In genomic region chr22:23696326-23696851, GRCh38 we compare ENCODE assay signal across 8 cellular contexts. TPM values are rescaled to one million over a fixed set of nuclear protein-coding genes. Genes with fewer than 3 reads are reported as not detected.
DNase-seq lines count a peak whose midpoint lies in the region; ATAC-seq, FAIRE-seq and TF ChIP-seq lines count a peak whose summit lies in the region.

No MANE protein-coding gene starts in this region.

- no peak overlapping the region for H2AK5ac ChIP-seq in mesenchymal stem cell (ENCODE audit: low read length, severe bottlenecking)

- H3K9ac ChIP-seq in mesenchymal stem cell (ENCODE audit: low read length): no peak overlapping the region

- no peaks in the 10 kb centered on the region for H3K9me3 ChIP-seq in mesenchymal stem cell (ENCODE audit: control insufficient read depth, low read length)

- TF ChIP-seq CTCF in fibroblast of pulmonary artery (IDR thresholded peaks at IDR 0.05; ENCODE audit: low read length, missing control alignments): no peak

- H2BK120ac ChIP-seq in mesenchymal stem cell (ENCODE audit: low read depth, low read length): no peak overlapping the region

- no peak overlapping the region for H3K23ac ChIP-seq in mesenchymal stem cell (ENCODE audit: low read length in 2 of 2)

- H3K4me3 ChIP-seq in fibroblast of pulmonary artery (replicated peaks; ENCODE audit: low read depth, low read length) (no peak overlapping the region), mesenchymal stem cell (ENCODE audit: insufficient read depth in 1 of 2, low read depth in 1 of 2, low read length in 2 of 2) (no peak overlapping the region)

- no peak overlapping the region for H3K27ac ChIP-seq in mesenchymal stem cell (ENCODE audit: low read length, poor library complexity, severe bottlenecking)

- H4K8ac ChIP-seq in mesenchymal stem cell (ENCODE audit: low read length): no peak overlapping the region

- H3K14ac ChIP-seq in mesenchymal stem cell (ENCODE audit: low read length in 2 of 2): no peak overlapping the region

- peaks cover 3% of the 10 kb centered on the region for H3K4me1 ChIP-seq in mesenchymal stem cell (ENCODE audit: control insufficient read depth, insufficient read depth, low read depth, low read length)

- H2BK5ac ChIP-seq in mesenchymal stem cell (ENCODE audit: low read depth, low read length, poor library complexity, severe bottlenecking): no peak overlapping the region

- DNase-seq in activated CD4-positive, alpha-beta T cell treated with anti-CD3 and anti-CD28 coated beads, Interleukin-2, amount 50 U/mL, for 48 hours: peak; percentile 75 to 80
- DNase-seq in fibroblast of pulmonary artery (ENCODE audit: low read depth) (peak; percentile 70), mesenchymal stem cell (no peak), iPS-NIHi7 (ENCODE audit: extremely low spot score) (no peak), HTR-8/SVneo (ENCODE audit: insufficient read length, low spot score) (no peak)
- peak; percentile 44 to 57 for DNase-seq in stimulated activated CD8-positive, alpha-beta memory T cell treated with anti-CD3 and anti-CD28 coated beads, Interleukin-2, amount 100 ng/mL, for 1 hour (ENCODE audit: low read depth in 2 of 2)

- no peak overlapping the region for H2BK12ac ChIP-seq in mesenchymal stem cell (ENCODE audit: low read length in 2 of 2)

- peaks cover 5% of the 10 kb centered on the region for H3K79me1 ChIP-seq in mesenchymal stem cell (replicated peaks; ENCODE audit: low read length, poor library complexity, severe bottlenecking)

- no peak overlapping the region for H4K91ac ChIP-seq in mesenchymal stem cell (ENCODE audit: low read length)

- FAIRE-seq in HTR-8/SVneo (lab: Jason Lieb, UNC): no peak

- H3K4ac ChIP-seq in mesenchymal stem cell (ENCODE audit: low read depth in 1 of 2, low read length in 2 of 2): no peak overlapping the region

- peaks cover 55 to 57% of the 10 kb centered on the region in 2 experiments for H3K36me3 ChIP-seq in mesenchymal stem cell (ENCODE audit: control insufficient read depth in 1 of 2, insufficient read depth in 2 of 2, low read depth in 1 of 2, low read length in 2 of 2)

- no peaks in the 10 kb centered on the region for H3K27me3 ChIP-seq in mesenchymal stem cell (ENCODE audit: control insufficient read depth in 1 of 2, insufficient read depth in 1 of 2, low read length in 2 of 2)

- no peak overlapping the region for H3K18ac ChIP-seq in mesenchymal stem cell (ENCODE audit: low read depth in 1 of 2, low read length in 2 of 2)

- no peak overlapping the region for H2AFZ ChIP-seq in mesenchymal stem cell (ENCODE audit: low read depth, low read length)

- H3K4me2 ChIP-seq in mesenchymal stem cell (ENCODE audit: low read length, poor library complexity, severe bottlenecking): no peak overlapping the region

- ATAC-seq in GM18873 (IDR thresholded peaks at IDR 0.05; ENCODE audit: low FRiP score, unreplicated experiment) (peak; percentile 75), HG03175 (IDR thresholded peaks at IDR 0.05; ENCODE audit: unreplicated experiment) (peak; percentile 78)

- WGBS in mesenchymal stem cell: 95% methylated on average over 13 of the region's 13 CpGs

- H2BK15ac ChIP-seq in mesenchymal stem cell (ENCODE audit: low read depth, poor library complexity, severe bottlenecking): no peak overlapping the region

RNA-seq across cellular contexts. Expression of gene RGL4, which starts 5.6 kb away (rescaled TPM):
- polyA plus RNA-seq in mesenchymal stem cell (2013, experiment 1 of 2): not detected
- not detected for polyA plus RNA-seq in mesenchymal stem cell (2013, experiment 2 of 2)

RNA-seq across cellular contexts. Expression of gene ZNF70, which starts 54.5 kb away (rescaled TPM):
- 3.8 TPM for polyA plus RNA-seq in mesenchymal stem cell (2013, experiment 1 of 2)
- polyA plus RNA-seq in mesenchymal stem cell (2013, experiment 2 of 2): 3.5 TPM

RNA-seq across cellular contexts. Expression of gene VPREB3, which starts 57.8 kb away (rescaled TPM):
- 0.68 TPM for polyA plus RNA-seq in mesenchymal stem cell (2013, experiment 1 of 2)
- polyA plus RNA-seq in mesenchymal stem cell (2013, experiment 2 of 2): 0.52 TPM

Comparison
In these comparisons a context has a peak if more than half of its experiments do, and no peak if none do; other contexts are left out.
1. DNase-seq: peak in activated CD4-positive, alpha-beta T cell treated with anti-CD3 and anti-CD28 coated beads, Interleukin-2, amount 50 U/mL, for 48 hours (2 of 2), fibroblast of pulmonary artery (single experiment) and stimulated activated CD8-positive, alpha-beta memory T cell treated with anti-CD3 and anti-CD28 coated beads, Interleukin-2, amount 100 ng/mL, for 1 hour (2 of 2); none in mesenchymal stem cell (single experiment), iPS-NIHi7 (single experiment) and HTR-8/SVneo (single experiment).